In the genomic region with DNA sequence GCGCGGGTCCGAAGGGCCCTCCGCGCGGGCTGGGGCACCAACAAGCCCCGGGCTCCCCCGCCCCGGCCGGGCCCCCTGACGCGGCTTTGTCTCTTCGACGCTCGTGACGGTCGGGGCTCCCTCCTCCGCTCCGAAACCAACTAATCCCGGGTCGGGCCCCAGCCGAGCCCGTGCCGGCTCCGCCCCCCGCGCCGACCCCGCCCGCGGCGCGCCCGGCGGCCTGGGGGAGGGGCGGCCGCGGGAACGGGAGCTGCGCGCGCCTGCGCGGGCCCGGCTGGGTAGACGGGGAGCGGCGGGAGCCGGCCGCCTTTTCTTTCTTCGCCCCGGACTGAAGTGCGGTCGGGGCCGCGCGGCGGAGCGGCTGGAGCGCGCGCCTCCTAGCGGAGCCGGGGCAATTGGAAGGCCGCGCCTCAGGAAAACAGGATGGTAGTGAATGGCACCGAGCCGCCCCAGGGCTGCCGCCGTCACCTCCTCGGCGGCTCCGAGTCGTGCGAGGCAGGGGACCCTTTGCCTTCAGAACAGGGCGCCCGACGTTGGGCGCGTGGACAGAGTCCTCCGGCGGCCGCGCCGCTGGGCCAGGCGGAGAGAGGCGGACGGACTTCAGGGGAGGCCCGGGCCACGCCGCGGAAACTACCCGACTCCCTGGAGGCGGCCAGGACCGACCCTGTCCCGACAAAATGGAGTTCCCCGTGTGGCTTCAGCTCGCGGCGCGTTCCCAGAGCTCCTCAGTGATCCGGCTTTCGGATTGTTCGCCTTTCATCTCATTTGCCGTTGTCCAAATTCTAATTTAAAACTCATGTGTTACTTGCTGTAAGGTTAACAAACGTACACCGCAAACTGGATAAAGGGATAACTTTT, we compare ENCODE assay signal across 1 cellular context.
A peak's percentile ranks its signal among the peaks of the same experiment; 100 is the strongest.
TF ChIP-seq lines count a peak whose summit lies in the region.

Gene TP53BP2 (minus strand): TSS at position 138 of the 858 bp plus-strand sequence. CDS start 267 bp downstream, outside the sequence.

TF ChIP-seq in HepG2, 621 proteins besides CTCF, POLR2A, EP300 and RAD21 (continued from another document and continues in another):
- TF ChIP-seq CHD4 (IDR thresholded peaks at IDR 0.05; ENCODE audit: borderline replicate concordance, low read length), result no peak
- TF ChIP-seq ESRRA (CRISPR knock-in tag; IDR thresholded peaks at IDR 0.05; ENCODE audit: low read depth), result no peak; the same call in 1 of the 2 replicates
- TF ChIP-seq THRA (CRISPR knock-in tag; IDR thresholded peaks at IDR 0.05; ENCODE audit: borderline replicate concordance), result 0 out of 2 replicates have a peak, but pooled peaks have one; percentile 32
- no peak for TF ChIP-seq PRPF4 (IDR thresholded peaks at IDR 0.05; ENCODE audit: low read depth, low read length, poor library complexity, severe bottlenecking)
- TF ChIP-seq MLXIP (CRISPR knock-in tag; IDR thresholded peaks at IDR 0.05; ENCODE audit: borderline replicate concordance), result no peak
- no peak for TF ChIP-seq RFX3 (CRISPR knock-in tag; IDR thresholded peaks at IDR 0.05)
- TF ChIP-seq ZNF264 (CRISPR knock-in tag; IDR thresholded peaks at IDR 0.05), result peak; percentile 33
- TF ChIP-seq ZSCAN20 (CRISPR knock-in tag; IDR thresholded peaks at IDR 0.05; ENCODE audit: borderline replicate concordance), result no peak; the same call in 1 of the 2 replicates
- 0 out of 2 replicates have a peak, but pooled peaks have one; percentile 3 for TF ChIP-seq NFYB (CRISPR knock-in tag; IDR thresholded peaks at IDR 0.05)
- TF ChIP-seq KLF6 (CRISPR knock-in tag; IDR thresholded peaks at IDR 0.05), result peak; percentile 71; the same call in 1 of the 2 replicates
- TF ChIP-seq ZNF776 (CRISPR knock-in tag; IDR thresholded peaks at IDR 0.05), result peak; percentile 79; the same call in 1 of the 2 replicates
- TF ChIP-seq HOMEZ (CRISPR knock-in tag; IDR thresholded peaks at IDR 0.05; ENCODE audit: low read depth), result no peak
- no peak for TF ChIP-seq FUBP1 (CRISPR knock-in tag; IDR thresholded peaks at IDR 0.05; ENCODE audit: borderline replicate concordance)
- no peak for TF ChIP-seq POLR2AphosphoS2 (IDR thresholded peaks at IDR 0.05; ENCODE audit: low read depth, low read length)
- TF ChIP-seq, protein P1, sequence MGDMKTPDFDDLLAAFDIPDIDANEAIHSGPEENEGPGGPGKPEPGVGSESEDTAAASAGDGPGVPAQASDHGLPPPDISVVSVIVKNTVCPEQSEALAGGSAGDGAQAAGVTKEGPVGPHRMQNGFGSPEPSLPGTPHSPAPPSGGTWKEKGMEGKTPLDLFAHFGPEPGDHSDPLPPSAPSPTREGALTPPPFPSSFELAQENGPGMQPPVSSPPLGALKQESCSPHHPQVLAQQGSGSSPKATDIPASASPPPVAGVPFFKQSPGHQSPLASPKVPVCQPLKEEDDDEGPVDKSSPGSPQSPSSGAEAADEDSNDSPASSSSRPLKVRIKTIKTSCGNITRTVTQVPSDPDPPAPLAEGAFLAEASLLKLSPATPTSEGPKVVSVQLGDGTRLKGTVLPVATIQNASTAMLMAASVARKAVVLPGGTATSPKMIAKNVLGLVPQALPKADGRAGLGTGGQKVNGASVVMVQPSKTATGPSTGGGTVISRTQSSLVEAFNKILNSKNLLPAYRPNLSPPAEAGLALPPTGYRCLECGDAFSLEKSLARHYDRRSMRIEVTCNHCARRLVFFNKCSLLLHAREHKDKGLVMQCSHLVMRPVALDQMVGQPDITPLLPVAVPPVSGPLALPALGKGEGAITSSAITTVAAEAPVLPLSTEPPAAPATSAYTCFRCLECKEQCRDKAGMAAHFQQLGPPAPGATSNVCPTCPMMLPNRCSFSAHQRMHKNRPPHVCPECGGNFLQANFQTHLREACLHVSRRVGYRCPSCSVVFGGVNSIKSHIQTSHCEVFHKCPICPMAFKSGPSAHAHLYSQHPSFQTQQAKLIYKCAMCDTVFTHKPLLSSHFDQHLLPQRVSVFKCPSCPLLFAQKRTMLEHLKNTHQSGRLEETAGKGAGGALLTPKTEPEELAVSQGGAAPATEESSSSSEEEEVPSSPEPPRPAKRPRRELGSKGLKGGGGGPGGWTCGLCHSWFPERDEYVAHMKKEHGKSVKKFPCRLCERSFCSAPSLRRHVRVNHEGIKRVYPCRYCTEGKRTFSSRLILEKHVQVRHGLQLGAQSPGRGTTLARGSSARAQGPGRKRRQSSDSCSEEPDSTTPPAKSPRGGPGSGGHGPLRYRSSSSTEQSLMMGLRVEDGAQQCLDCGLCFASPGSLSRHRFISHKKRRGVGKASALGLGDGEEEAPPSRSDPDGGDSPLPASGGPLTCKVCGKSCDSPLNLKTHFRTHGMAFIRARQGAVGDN (CRISPR knock-in tag; IDR thresholded peaks at IDR 0.05), result peak; percentile 78
- TF ChIP-seq GABPB1 (CRISPR knock-in tag; IDR thresholded peaks at IDR 0.05), result peak; percentile 71; the same call in 1 of the 2 replicates
- no peak for TF ChIP-seq ZNF367 (CRISPR knock-in tag; IDR thresholded peaks at IDR 0.05; ENCODE audit: borderline replicate concordance)
- peak; percentile 49 for TF ChIP-seq MED8 (CRISPR knock-in tag; IDR thresholded peaks at IDR 0.05; ENCODE audit: insufficient replicate concordance)
- no peak; the same call in 1 of the 2 replicates for TF ChIP-seq ZNF441 (CRISPR knock-in tag; IDR thresholded peaks at IDR 0.05; ENCODE audit: borderline replicate concordance)
- no peak for TF ChIP-seq ZNF883 (CRISPR knock-in tag; IDR thresholded peaks at IDR 0.05; ENCODE audit: not compliant biosample characterization)
- TF ChIP-seq, protein P2, sequence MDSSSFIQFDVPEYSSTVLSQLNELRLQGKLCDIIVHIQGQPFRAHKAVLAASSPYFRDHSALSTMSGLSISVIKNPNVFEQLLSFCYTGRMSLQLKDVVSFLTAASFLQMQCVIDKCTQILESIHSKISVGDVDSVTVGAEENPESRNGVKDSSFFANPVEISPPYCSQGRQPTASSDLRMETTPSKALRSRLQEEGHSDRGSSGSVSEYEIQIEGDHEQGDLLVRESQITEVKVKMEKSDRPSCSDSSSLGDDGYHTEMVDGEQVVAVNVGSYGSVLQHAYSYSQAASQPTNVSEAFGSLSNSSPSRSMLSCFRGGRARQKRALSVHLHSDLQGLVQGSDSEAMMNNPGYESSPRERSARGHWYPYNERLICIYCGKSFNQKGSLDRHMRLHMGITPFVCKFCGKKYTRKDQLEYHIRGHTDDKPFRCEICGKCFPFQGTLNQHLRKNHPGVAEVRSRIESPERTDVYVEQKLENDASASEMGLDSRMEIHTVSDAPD (CRISPR knock-in tag; IDR thresholded peaks at IDR 0.05), result no peak
- TF ChIP-seq PRMT3 (CRISPR knock-in tag; IDR thresholded peaks at IDR 0.05; ENCODE audit: borderline replicate concordance, low read depth), result no peak; the same call in none of the 2 replicates
- 0 out of 2 replicates have a peak, but pooled peaks have one; percentile 50 for TF ChIP-seq ZBTB26 (CRISPR knock-in tag; IDR thresholded peaks at IDR 0.05; ENCODE audit: borderline replicate concordance)
- peak; percentile 44; the same call in 1 of the 2 replicates for TF ChIP-seq ZNF503 (CRISPR knock-in tag; IDR thresholded peaks at IDR 0.05)
- no peak; the same call in 1 of the 2 replicates for TF ChIP-seq ARNT2 (CRISPR knock-in tag; IDR thresholded peaks at IDR 0.05; ENCODE audit: low read depth)
- no peak for TF ChIP-seq IKZF1 (IDR thresholded peaks at IDR 0.05)
- TF ChIP-seq ZNF775 (CRISPR knock-in tag; IDR thresholded peaks at IDR 0.05; ENCODE audit: borderline replicate concordance), result no peak
- TF ChIP-seq ZNF451 (CRISPR knock-in tag; IDR thresholded peaks at IDR 0.05), result 0 out of 2 replicates have a peak, but pooled peaks have one; percentile 46
- TF ChIP-seq ZFP82 (CRISPR knock-in tag; IDR thresholded peaks at IDR 0.05; ENCODE audit: borderline replicate concordance), result 0 out of 2 replicates have a peak, but pooled peaks have one; percentile 58
- no peak for TF ChIP-seq USF2 (IDR thresholded peaks at IDR 0.05; ENCODE audit: low read depth, low read length)
- TF ChIP-seq USF2 (CRISPR knock-in tag; IDR thresholded peaks at IDR 0.05; ENCODE audit: borderline replicate concordance), result no peak
- no peak for TF ChIP-seq NCOR1 (IDR thresholded peaks at IDR 0.05; ENCODE audit: borderline replicate concordance, low read length)
- TF ChIP-seq TOE1 (CRISPR knock-in tag; IDR thresholded peaks at IDR 0.05), result no peak; the same call in 1 of the 2 replicates
